In the genomic region with DNA sequence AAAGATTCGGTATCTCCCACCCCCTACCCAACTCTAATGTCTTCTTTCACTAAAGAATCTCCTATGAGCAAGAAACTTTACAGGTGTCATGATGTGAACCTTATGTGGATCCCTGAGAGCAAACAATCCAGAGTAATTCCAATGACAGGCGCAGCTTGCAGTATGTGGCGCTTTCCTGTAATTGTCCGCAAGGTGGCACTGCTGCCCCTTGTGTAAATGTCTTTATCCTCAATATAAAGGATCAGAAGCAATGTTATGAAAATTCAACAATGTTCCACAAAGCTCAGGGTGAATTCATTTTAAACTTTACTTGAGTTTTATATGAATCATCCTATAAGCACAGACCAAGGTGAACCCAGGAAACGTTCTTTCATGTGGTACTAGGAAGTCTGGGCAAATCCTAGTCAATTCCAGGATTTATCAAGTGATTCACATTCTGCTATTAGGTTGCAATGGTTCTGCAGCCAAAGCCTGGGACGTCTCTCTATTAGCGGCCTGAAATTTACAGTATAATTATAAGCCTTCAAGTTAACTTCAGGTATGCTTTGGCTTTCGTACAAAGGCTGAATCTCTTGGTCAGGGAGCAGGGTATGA, we compare ENCODE assay signal across 9 cellular contexts.
DNase-seq lines count a peak whose midpoint lies in the region; ATAC-seq and TF ChIP-seq lines count a peak whose summit lies in the region.
"Had no signal": no experiment of that assay in that cellular context is flagged by ENCODE, and none has a peak within 500 bp of the region (broad histone marks: within the 10 kb centered on the region; RNA-seq: fewer than 3 reads in every experiment).

No MANE protein-coding gene starts in this region.

- TF ChIP-seq CTCF in Caco-2 (IDR thresholded peaks at IDR 0.05; ENCODE audit: insufficient read depth in 1 of 2, low read depth in 1 of 2, low read length in 1 of 2, severe bottlenecking in 1 of 2, unreplicated experiment in 1 of 2) = peak; percentile 34
- peak; percentile 75 to 86 (median 79) for TF ChIP-seq CTCF in uterus (IDR thresholded peaks at IDR 0.05)

- no peak for TF ChIP-seq POLR2A in uterus (IDR thresholded peaks at IDR 0.05)

- intact Hi-C loops in Caco-2 (cut with micrococcal nuclease; ENCODE audit: unreplicated experiment) (loop anchor here (2.0 kb wide), 1 partner anchor 303 kb away; no protein-coding TSS in a partner anchor), Right ventricle myocardium inferior (cut with DNase I) (loop anchor here (1.0 to 2.0 kb wide), 2 partner anchors 228 to 303 kb away; no protein-coding TSS in a partner anchor), posterior vena cava (cut with DNase I) (loop anchor here (5.0 to 10.0 kb wide), 2 partner anchors 303 to 311 kb away; a partner anchor contains a TSS), uterus (cut with DNase I; ENCODE audit: low total_unique reads) (loop anchor here (10.0 kb wide), 1 partner anchor 301 kb away; no protein-coding TSS in a partner anchor)

- H3K4me3 ChIP-seq in Caco-2 (ENCODE audit: low read depth, low read length) (no peak overlapping the region), MG63 (no peak overlapping the region), uterus (no peak overlapping the region)

- H3K36me3 ChIP-seq in Caco-2 (ENCODE audit: control insufficient read depth, insufficient read depth, low read length) (no peaks in the 10 kb centered on the region), MG63 (no peaks in the 10 kb centered on the region), uterus (no peaks in the 10 kb centered on the region)

- H3K4me1 ChIP-seq in Caco-2 (no peaks in the 10 kb centered on the region), uterus (no peaks in the 10 kb centered on the region)

- H3K36me3 Mint-ChIP-seq in Caco-2 (ENCODE audit: insufficient read depth, unreplicated experiment) = peaks cover 5% of the 10 kb centered on the region
- no peaks in the 10 kb centered on the region for H3K36me3 Mint-ChIP-seq in activated naive CD8-positive, alpha-beta T cell treated with anti-CD3 and anti-CD28 coated beads for 36 hours
- H3K36me3 Mint-ChIP-seq: activated naive CD4-positive, alpha-beta T cell treated with anti-CD3 and anti-CD28 coated beads, Interleukin-2, amount 50 U/mL, for 24 hours had no signal

- H3K4me3 Mint-ChIP-seq in Caco-2 (ENCODE audit: unreplicated experiment) = no peak overlapping the region
- H3K4me3 Mint-ChIP-seq in activated naive CD8-positive, alpha-beta T cell treated with anti-CD3 and anti-CD28 coated beads for 36 hours = no peak overlapping the region
- H3K4me3 Mint-ChIP-seq: activated naive CD4-positive, alpha-beta T cell treated with anti-CD3 and anti-CD28 coated beads, Interleukin-2, amount 50 U/mL, for 24 hours had no signal

- DNase-seq in Caco-2 = peak; percentile 35 to 37
- peak; percentile 38 for DNase-seq in MG63
- DNase-seq in activated naive CD8-positive, alpha-beta T cell treated with anti-CD3 and anti-CD28 coated beads for 36 hours = peak; percentile 46
- peak; percentile 80 for DNase-seq in Right ventricle myocardium inferior (ENCODE audit: missing footprints)
- peak; percentile 90 for DNase-seq in posterior vena cava (ENCODE audit: low spot score)
- peak; percentile 70 to 75 for DNase-seq in uterus

- CTCF ChIA-PET in Caco-2 (lab: Charles Lee) = interaction anchor here (1.3 kb wide), 1 partner anchor 167 kb away, joined by 6 read pairs; no protein-coding TSS in a partner anchor

- H3K27ac ChIP-seq in uterus = no peak overlapping the region

- no peaks in the 10 kb centered on the region for H3K27me3 Mint-ChIP-seq in Caco-2 (ENCODE audit: insufficient read depth, unreplicated experiment)
- H3K27me3 Mint-ChIP-seq in activated naive CD8-positive, alpha-beta T cell treated with anti-CD3 and anti-CD28 coated beads for 36 hours = peaks cover 26% of the 10 kb centered on the region

- ATAC-seq in GM21447 (IDR thresholded peaks at IDR 0.05; ENCODE audit: unreplicated experiment) (peak; percentile 59), SK-N-SH treated with all-trans-retinoic acid at 6 μM for 48 hours (peak; percentile 84), Right ventricle myocardium inferior (no peak)

- no peaks in the 10 kb centered on the region for H3K4me1 Mint-ChIP-seq in Caco-2 (ENCODE audit: low read depth, unreplicated experiment)
- peaks cover 11% of the 10 kb centered on the region for H3K4me1 Mint-ChIP-seq in activated naive CD8-positive, alpha-beta T cell treated with anti-CD3 and anti-CD28 coated beads for 36 hours

- no peaks in the 10 kb centered on the region for H3K27me3 ChIP-seq in Caco-2 (replicated peaks; ENCODE audit: control insufficient read depth, insufficient read depth, low read length)
- H3K27me3 ChIP-seq in MG63 = no peaks in the 10 kb centered on the region
- H3K27me3 ChIP-seq in uterus = no peaks in the 10 kb centered on the region

- H3K27ac Mint-ChIP-seq in Caco-2 (ENCODE audit: unreplicated experiment) = no peak overlapping the region
- H3K27ac Mint-ChIP-seq in activated naive CD8-positive, alpha-beta T cell treated with anti-CD3 and anti-CD28 coated beads for 36 hours = no peak overlapping the region
- H3K27ac Mint-ChIP-seq: activated naive CD4-positive, alpha-beta T cell treated with anti-CD3 and anti-CD28 coated beads, Interleukin-2, amount 50 U/mL, for 24 hours had no signal

- H3K9me3 ChIP-seq in Caco-2 (no peaks in the 10 kb centered on the region), MG63 (no peaks in the 10 kb centered on the region), uterus (no peaks in the 10 kb centered on the region)

- BruUV-seq in Caco-2 (replicated peaks; lab: Mats Ljungman, UMichigan) = no TSS peak

- H3K9me3 Mint-ChIP-seq in Caco-2 (ENCODE audit: unreplicated experiment) = no peaks in the 10 kb centered on the region
- H3K9me3 Mint-ChIP-seq in activated naive CD8-positive, alpha-beta T cell treated with anti-CD3 and anti-CD28 coated beads for 36 hours = no peaks in the 10 kb centered on the region
- H3K9me3 Mint-ChIP-seq: activated naive CD4-positive, alpha-beta T cell treated with anti-CD3 and anti-CD28 coated beads, Interleukin-2, amount 50 U/mL, for 24 hours had no signal

- POLR2A ChIA-PET in Caco-2 (lab: Charles Lee) = no interaction called here

TF ChIP-seq in SK-N-SH treated with all-trans-retinoic acid at 6 μM for 48 hours, 23 proteins besides CTCF, POLR2A, EP300 and RAD21 (continues in another document):
- TF ChIP-seq ARNTL (CRISPR knock-in tag; IDR thresholded peaks at IDR 0.05; ENCODE audit: borderline replicate concordance, low read depth) (no peak), ISL1 (CRISPR knock-in tag; IDR thresholded peaks at IDR 0.05) (no peak), ZFP3 (CRISPR knock-in tag; IDR thresholded peaks at IDR 0.05) (no peak), SNAI2 (CRISPR knock-in tag; IDR thresholded peaks at IDR 0.05) (no peak), GLIS3 (CRISPR knock-in tag; IDR thresholded peaks at IDR 0.05) (no peak), ZNF70 (CRISPR knock-in tag; IDR thresholded peaks at IDR 0.05) (no peak), TOX (CRISPR knock-in tag; IDR thresholded peaks at IDR 0.05; ENCODE audit: borderline replicate concordance) (no peak), CSDC2 (CRISPR knock-in tag; IDR thresholded peaks at IDR 0.05) (no peak), TCF4 (CRISPR knock-in tag; IDR thresholded peaks at IDR 0.05; ENCODE audit: borderline replicate concordance) (no peak), ZC3H10 (CRISPR knock-in tag; IDR thresholded peaks at IDR 0.05) (no peak), RARB (CRISPR knock-in tag; IDR thresholded peaks at IDR 0.05) (no peak), OSR1 (CRISPR knock-in tag; IDR thresholded peaks at IDR 0.05) (no peak)
- TF ChIP-seq, protein P1, sequence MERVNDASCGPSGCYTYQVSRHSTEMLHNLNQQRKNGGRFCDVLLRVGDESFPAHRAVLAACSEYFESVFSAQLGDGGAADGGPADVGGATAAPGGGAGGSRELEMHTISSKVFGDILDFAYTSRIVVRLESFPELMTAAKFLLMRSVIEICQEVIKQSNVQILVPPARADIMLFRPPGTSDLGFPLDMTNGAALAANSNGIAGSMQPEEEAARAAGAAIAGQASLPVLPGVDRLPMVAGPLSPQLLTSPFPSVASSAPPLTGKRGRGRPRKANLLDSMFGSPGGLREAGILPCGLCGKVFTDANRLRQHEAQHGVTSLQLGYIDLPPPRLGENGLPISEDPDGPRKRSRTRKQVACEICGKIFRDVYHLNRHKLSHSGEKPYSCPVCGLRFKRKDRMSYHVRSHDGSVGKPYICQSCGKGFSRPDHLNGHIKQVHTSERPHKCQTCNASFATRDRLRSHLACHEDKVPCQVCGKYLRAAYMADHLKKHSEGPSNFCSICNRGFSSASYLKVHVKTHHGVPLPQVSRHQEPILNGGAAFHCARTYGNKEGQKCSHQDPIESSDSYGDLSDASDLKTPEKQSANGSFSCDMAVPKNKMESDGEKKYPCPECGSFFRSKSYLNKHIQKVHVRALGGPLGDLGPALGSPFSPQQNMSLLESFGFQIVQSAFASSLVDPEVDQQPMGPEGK (CRISPR knock-in tag; IDR thresholded peaks at IDR 0.05; ENCODE audit: borderline replicate concordance) = no peak
- TF ChIP-seq, protein P2, sequence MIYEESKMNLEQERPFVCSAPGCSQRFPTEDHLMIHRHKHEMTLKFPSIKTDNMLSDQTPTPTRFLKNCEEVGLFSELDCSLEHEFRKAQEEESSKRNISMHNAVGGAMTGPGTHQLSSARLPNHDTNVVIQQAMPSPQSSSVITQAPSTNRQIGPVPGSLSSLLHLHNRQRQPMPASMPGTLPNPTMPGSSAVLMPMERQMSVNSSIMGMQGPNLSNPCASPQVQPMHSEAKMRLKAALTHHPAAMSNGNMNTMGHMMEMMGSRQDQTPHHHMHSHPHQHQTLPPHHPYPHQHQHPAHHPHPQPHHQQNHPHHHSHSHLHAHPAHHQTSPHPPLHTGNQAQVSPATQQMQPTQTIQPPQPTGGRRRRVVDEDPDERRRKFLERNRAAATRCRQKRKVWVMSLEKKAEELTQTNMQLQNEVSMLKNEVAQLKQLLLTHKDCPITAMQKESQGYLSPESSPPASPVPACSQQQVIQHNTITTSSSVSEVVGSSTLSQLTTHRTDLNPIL (CRISPR knock-in tag; IDR thresholded peaks at IDR 0.05; ENCODE audit: low read depth) = no peak
- TF ChIP-seq, protein P3, sequence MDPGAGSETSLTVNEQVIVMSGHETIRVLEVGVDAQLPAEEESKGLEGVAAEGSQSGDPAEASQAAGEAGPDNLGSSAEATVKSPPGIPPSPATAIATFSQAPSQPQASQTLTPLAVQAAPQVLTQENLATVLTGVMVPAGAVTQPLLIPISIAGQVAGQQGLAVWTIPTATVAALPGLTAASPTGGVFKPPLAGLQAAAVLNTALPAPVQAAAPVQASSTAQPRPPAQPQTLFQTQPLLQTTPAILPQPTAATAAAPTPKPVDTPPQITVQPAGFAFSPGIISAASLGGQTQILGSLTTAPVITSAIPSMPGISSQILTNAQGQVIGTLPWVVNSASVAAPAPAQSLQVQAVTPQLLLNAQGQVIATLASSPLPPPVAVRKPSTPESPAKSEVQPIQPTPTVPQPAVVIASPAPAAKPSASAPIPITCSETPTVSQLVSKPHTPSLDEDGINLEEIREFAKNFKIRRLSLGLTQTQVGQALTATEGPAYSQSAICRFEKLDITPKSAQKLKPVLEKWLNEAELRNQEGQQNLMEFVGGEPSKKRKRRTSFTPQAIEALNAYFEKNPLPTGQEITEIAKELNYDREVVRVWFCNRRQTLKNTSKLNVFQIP (CRISPR knock-in tag; IDR thresholded peaks at IDR 0.05; ENCODE audit: borderline replicate concordance, low read depth) = no peak

Comparison
In these comparisons a context has a peak if more than half of its experiments do, and no peak if none do; other contexts are left out.
1. DNase-seq: peak in every context shown above with its lines; median percentile 90 in posterior vena cava; 80 in Right ventricle myocardium inferior; 72 in uterus; 46 in activated naive CD8-positive, alpha-beta T cell treated with anti-CD3 and anti-CD28 coated beads for 36 hours; 38 in MG63; 36 in Caco-2.